In genomic region chr5:123803359-123803758, GRCh38 we compare ENCODE assay signal across 19 cellular contexts.
DNase-seq lines count a peak whose midpoint lies in the region; ATAC-seq and TF ChIP-seq lines count a peak whose summit lies in the region.
"Had no signal": no experiment of that assay in that cellular context is flagged by ENCODE, and none has a peak within 500 bp of the region (broad histone marks: within the 10 kb centered on the region; RNA-seq: fewer than 3 reads in every experiment).

No MANE protein-coding gene starts in this region.

- H3K4me1 ChIP-seq in OCI-LY7 (ENCODE audit: insufficient read depth, low read length, poor library complexity, severe bottlenecking) (peaks cover under 1% of the 10 kb centered on the region), endodermal cell (ENCODE audit: control insufficient read depth, insufficient read depth, low read length) (peaks cover 18% of the 10 kb centered on the region), prostate gland (replicated peaks) (no peaks in the 10 kb centered on the region), testis (no peaks in the 10 kb centered on the region)
- H3K4me1 ChIP-seq: BE2C had no signal

- no peak overlapping the region for H3K9ac ChIP-seq in endodermal cell (ENCODE audit: extremely low read depth, low read length, poor library complexity, severe bottlenecking)

- peaks cover 47% of the 10 kb centered on the region for H3K4me1 Mint-ChIP-seq in endodermal cell
- H3K4me1 Mint-ChIP-seq in stimulated activated memory B cell treated with anti-CD40 and anti-IgM and Interleukin-4, amounts not matched to agents 10 μg/mL and 1 μg/mL and 100 μg/mL, for 72 hours: no peaks in the 10 kb centered on the region

- no peaks in the 10 kb centered on the region for H3K9me2 ChIP-seq in OCI-LY7 (ENCODE audit: insufficient read depth, low read length)

- CTCF ChIA-PET in OCI-LY7 (lab: Charles Lee; ENCODE audit: unreplicated experiment): interaction anchor here (0.7 to 1.3 kb wide), 2 partner anchors 11 to 336 kb away, joined by 3 read pairs; no protein-coding TSS in a partner anchor

- no peaks in the 10 kb centered on the region for H3K27me3 Mint-ChIP-seq in endodermal cell (ENCODE audit: insufficient read depth)
- H3K27me3 Mint-ChIP-seq in stimulated activated memory B cell treated with anti-CD40 and anti-IgM and Interleukin-4, amounts not matched to agents 10 μg/mL and 1 μg/mL and 100 μg/mL, for 72 hours: no peaks in the 10 kb centered on the region
- H3K27me3 Mint-ChIP-seq: CD4-positive, alpha-beta T cell had no signal

- no peak for TF ChIP-seq CTCF in OCI-LY7 (conservative IDR thresholded peaks at IDR 0.05; ENCODE audit: low read length)
- TF ChIP-seq CTCF in endodermal cell (conservative IDR thresholded peaks at IDR 0.05): no peak
- TF ChIP-seq CTCF in prostate gland (IDR thresholded peaks at IDR 0.05): no peak
- no peak for TF ChIP-seq CTCF in testis (IDR thresholded peaks at IDR 0.05)

- no TSS peak for BruUV-seq in OCI-LY7 (replicated peaks; lab: Mats Ljungman, UMichigan)

- no peaks in the 10 kb centered on the region for H4K20me1 ChIP-seq in OCI-LY7 (ENCODE audit: insufficient read depth, low read length)

- no peak overlapping the region for H3K4me3 Mint-ChIP-seq in endodermal cell
- no peak overlapping the region for H3K4me3 Mint-ChIP-seq in stimulated activated memory B cell treated with anti-CD40 and anti-IgM and Interleukin-4, amounts not matched to agents 10 μg/mL and 1 μg/mL and 100 μg/mL, for 72 hours
- H3K4me3 Mint-ChIP-seq: CD4-positive, alpha-beta T cell; HFFc6 had no signal

- no peak for TF ChIP-seq POLR2A in prostate gland (IDR thresholded peaks at IDR 0.05)
- TF ChIP-seq POLR2A in testis (IDR thresholded peaks at IDR 0.05): no peak

- H3K36me3 ChIP-seq in OCI-LY7 (ENCODE audit: insufficient read depth, low read length) (no peaks in the 10 kb centered on the region), endodermal cell (ENCODE audit: control insufficient read depth, insufficient read depth, low read length) (no peaks in the 10 kb centered on the region), prostate gland (no peaks in the 10 kb centered on the region), testis (ENCODE audit: low read depth, missing control alignments) (no peaks in the 10 kb centered on the region)
- H3K36me3 ChIP-seq: BE2C, SJSA1 had no signal

- H2AFZ ChIP-seq in OCI-LY7 (ENCODE audit: low read length): no peak overlapping the region

- H3K4me3 ChIP-seq in OCI-LY7 (ENCODE audit: low read depth, low read length, poor library complexity, severe bottlenecking) (no peak overlapping the region), endodermal cell (ENCODE audit: low read length) (peak overlapping the region; percentile 46), prostate gland (no peak overlapping the region), testis (no peak overlapping the region)
- H3K4me3 ChIP-seq: SJSA1 had no signal

- peak overlapping the region; percentile 89 for H3K27ac Mint-ChIP-seq in endodermal cell
- no peak overlapping the region for H3K27ac Mint-ChIP-seq in stimulated activated memory B cell treated with anti-CD40 and anti-IgM and Interleukin-4, amounts not matched to agents 10 μg/mL and 1 μg/mL and 100 μg/mL, for 72 hours
- H3K27ac Mint-ChIP-seq: CD4-positive, alpha-beta T cell; HFFc6 had no signal

- POLR2A ChIA-PET in OCI-LY7 (lab: Charles Lee): interaction anchor here (0.6 to 0.7 kb wide), 2 partner anchors 13 to 65 kb away, joined by 3 to 6 read pairs; no protein-coding TSS in a partner anchor

- DNase-seq in NCI-H146 (lab: John Stamatoyannopoulos, UW) (peak; percentile 2), NCI-H146 treated with DMSO at 0.1 percent for 48 hours (lab: John Stamatoyannopoulos, UW; ENCODE audit: unreplicated experiment) (no peak), OCI-LY7 (ENCODE audit: low spot score) (no peak), endodermal cell (no peak), prostate gland (ENCODE audit: low spot score) (no peak), testis (no peak), sciatic nerve (ENCODE audit: low spot score) (no peak)
- DNase-seq: BE2C; CD4-positive, alpha-beta T cell; DMS53; HFFc6; NCI-H1048; NCI-H1694 treated with DMSO at 0.1 percent for 48 hours; NCI-H526 treated with DMSO at 0.1 percent for 48 hours; NK-92 treated with Interleukin-12 subunit alpha and Interleukin-12 subunit beta, amount 100 ng/mL, for 24 hours; PC-3 had no signal

- no peaks in the 10 kb centered on the region for H3K79me2 ChIP-seq in OCI-LY7 (ENCODE audit: insufficient read depth, low read depth, low read length)

- H3K36me3 Mint-ChIP-seq in endodermal cell (ENCODE audit: low read depth): no peaks in the 10 kb centered on the region
- no peaks in the 10 kb centered on the region for H3K36me3 Mint-ChIP-seq in stimulated activated memory B cell treated with anti-CD40 and anti-IgM and Interleukin-4, amounts not matched to agents 10 μg/mL and 1 μg/mL and 100 μg/mL, for 72 hours

- intact Hi-C loops in OCI-LY7 (cut with micrococcal nuclease; ENCODE audit: unreplicated experiment) (no loop called here), prostate gland (cut with DNase I) (no loop called here), testis (cut with DNase I; ENCODE audit: low total_unique reads) (no loop called here), sciatic nerve (cut with DNase I) (no loop called here)

- no peaks in the 10 kb centered on the region for H3K9me3 ChIP-seq in OCI-LY7 (ENCODE audit: low read length)
- H3K9me3 ChIP-seq in endodermal cell (ENCODE audit: control insufficient read depth, low read length): no peaks in the 10 kb centered on the region
- no peaks in the 10 kb centered on the region for H3K9me3 ChIP-seq in prostate gland
- H3K9me3 ChIP-seq in testis: no peaks in the 10 kb centered on the region
- H3K9me3 ChIP-seq: BE2C, SJSA1 had no signal

- H3K9me3 Mint-ChIP-seq in endodermal cell: no peaks in the 10 kb centered on the region
- no peaks in the 10 kb centered on the region for H3K9me3 Mint-ChIP-seq in stimulated activated memory B cell treated with anti-CD40 and anti-IgM and Interleukin-4, amounts not matched to agents 10 μg/mL and 1 μg/mL and 100 μg/mL, for 72 hours
- H3K9me3 Mint-ChIP-seq: CD4-positive, alpha-beta T cell; HFFc6 had no signal

- H3K4me2 ChIP-seq in OCI-LY7 (ENCODE audit: low read length): peak overlapping the region; percentile 24; the same call in 1 of the 2 replicates

- no peak overlapping the region for H3K27ac ChIP-seq in OCI-LY7 (ENCODE audit: low read depth, low read length, poor library complexity, severe bottlenecking)
- no peak overlapping the region for H3K27ac ChIP-seq in endodermal cell (ENCODE audit: low read depth, low read length)
- H3K27ac ChIP-seq in prostate gland: no peak overlapping the region
- H3K27ac ChIP-seq in testis: no peak overlapping the region
- H3K27ac ChIP-seq: 22Rv1, SJSA1 had no signal

- H3K27me3 ChIP-seq in endodermal cell (ENCODE audit: control insufficient read depth, insufficient read depth, low read length, poor library complexity, severe bottlenecking) (no peaks in the 10 kb centered on the region), prostate gland (replicated peaks; ENCODE audit: insufficient read depth) (no peaks in the 10 kb centered on the region), testis (no peaks in the 10 kb centered on the region)
- H3K27me3 ChIP-seq: BE2C, SJSA1 had no signal

- ATAC-seq in stimulated activated memory B cell treated with anti-CD40 and anti-IgM and Interleukin-4, amounts not matched to agents 10 μg/mL and 1 μg/mL and 100 μg/mL, for 72 hours: peak; percentile 20
- ATAC-seq in sciatic nerve: no peak
- ATAC-seq: PC-3 had no signal

- WGBS in endodermal cell (ENCODE audit: insufficient coverage in 1 of 2, insufficient read length in 1 of 2), 2 experiments: 87 to 92% methylated on average over 2 to 3 of the region's 3 CpGs
- 72% methylated on average over 3 of the region's 3 CpGs for WGBS in prostate gland
- WGBS in testis, 2 donors: 88 to 93% methylated on average over 3 of the region's 3 CpGs
